Comparison of ENCODE assay signal across 23 cellular contexts in genomic region chr5:179307931-179308471, GRCh38. TPM values are rescaled to one million over a fixed set of nuclear protein-coding genes. Genes with fewer than 3 reads are reported as not detected.
DNase-seq lines count a peak whose midpoint lies in the region; ATAC-seq, FAIRE-seq and TF ChIP-seq lines count a peak whose summit lies in the region.
"Had no signal": no experiment of that assay in that cellular context is flagged by ENCODE, and none has a peak within 500 bp of the region (broad histone marks: within the 10 kb centered on the region; RNA-seq: fewer than 3 reads in every experiment).

No MANE protein-coding gene starts in this region.

- in situ Hi-C loops in HepG2 (cut with HindIII; ENCODE audit: extremely low pct_ligation_motif_present, low pct_unique_long_range_greater_than_20kb) = no loop called here

- H2AFZ ChIP-seq in HepG2 (ENCODE audit: low read length) = no peak overlapping the region

- H4K20me1 ChIP-seq in HepG2 (ENCODE audit: insufficient read depth, low read length) = no peaks in the 10 kb centered on the region

- WGBS in right lobe of liver (ENCODE audit: insufficient coverage, low coverage, low lambda C conversion rate, missing lambda C conversion rate) = 61% methylated on average over 14 of the region's 24 CpGs
- WGBS in HepG2 (ENCODE audit: low lambda C conversion rate) = 34% methylated on average over 18 of the region's 24 CpGs
- WGBS in gastroesophageal sphincter (ENCODE audit: low coverage in 1 of 2), 2 donors = 79 to 80% methylated on average over 10 to 12 of the region's 24 CpGs
- 36 to 45% (median 41%) methylated on average over 24 of the region's 24 CpGs for WGBS in psoas muscle, 3 donors

- DNase-seq in right lobe of liver (peak in 2 of 3 donors; percentile 17 to 35), HepG2 (ENCODE audit: low spot score) (no peak), psoas muscle (peak; percentile 13 to 47), islet precursor cell (no peak), NCI-H2227 (lab: John Stamatoyannopoulos, UW; ENCODE audit: unreplicated experiment) (no peak), type B pancreatic cell (ENCODE audit: extremely low spot score, unreplicated experiment) (no peak)
- DNase-seq: activated CD4-positive, alpha-beta T cell treated with anti-CD3 and anti-CD28 coated beads for 48 hours; activated CD8-positive, alpha-beta memory T cell treated with anti-CD3 and anti-CD28 coated beads for 24 hours; activated effector memory CD4-positive, alpha-beta T cell treated with anti-CD3 and anti-CD28 coated beads, Interleukin-2, amount 50 U/mL, for 16 hours; activated naive CD8-positive, alpha-beta T cell treated with anti-CD3 and anti-CD28 coated beads for 36 hours; KG1; MM.1S; NCI-H2107; stimulated activated naive CD8-positive, alpha-beta T cell treated with anti-CD3 and anti-CD28 coated beads, Interleukin-15, Interleukin-2, amounts not matched to agents 100 U/mL and 50 U/mL, for 24 hours; T-helper 2 cell had no signal

- H3K4me2 ChIP-seq in HepG2 (ENCODE audit: low read depth, low read length) = no peak overlapping the region

- no peak for TF ChIP-seq EP300 in HepG2 (IDR thresholded peaks at IDR 0.05; ENCODE audit: low read depth in 2 of 2, low read length in 2 of 2)
- no peak for TF ChIP-seq EP300 in HepG2 (CRISPR knock-in tag; IDR thresholded peaks at IDR 0.05; ENCODE audit: borderline replicate concordance)
- no peak for TF ChIP-seq EP300 in gastroesophageal sphincter (IDR thresholded peaks at IDR 0.05)

- POLR2A ChIA-PET in HepG2 (lab: Yijun Ruan, JAX) = no interaction called here

- H3K9me3 Mint-ChIP-seq in type B pancreatic cell = peaks cover 12% of the 10 kb centered on the region

- H3K36me3 Mint-ChIP-seq in type B pancreatic cell = no peaks in the 10 kb centered on the region
- H3K36me3 Mint-ChIP-seq: activated naive CD8-positive, alpha-beta T cell treated with anti-CD3 and anti-CD28 coated beads for 36 hours had no signal

- FAIRE-seq in HepG2 (lab: Jason Lieb, UNC) = no peak

- peaks cover 8% of the 10 kb centered on the region for H3K4me1 Mint-ChIP-seq in type B pancreatic cell (ENCODE audit: unreplicated experiment)
- H3K4me1 Mint-ChIP-seq: activated naive CD8-positive, alpha-beta T cell treated with anti-CD3 and anti-CD28 coated beads for 36 hours had no signal

- ATAC-seq in right lobe of liver = no peak
- no peak for ATAC-seq in HepG2
- ATAC-seq in gastroesophageal sphincter = peak; percentile 10
- ATAC-seq in psoas muscle = peak in 2 of 4 donors; percentile 35 to 50
- ATAC-seq: HCT116; stimulated activated naive CD8-positive, alpha-beta T cell treated with anti-CD3 and anti-CD28 coated beads, Interleukin-15, Interleukin-2, amounts not matched to agents 100 U/mL and 50 U/mL, for 24 hours had no signal

- H3K79me2 ChIP-seq in HepG2 (ENCODE audit: insufficient read depth, low read length) = no peaks in the 10 kb centered on the region

- H3K4me1 ChIP-seq in right lobe of liver = no peaks in the 10 kb centered on the region
- H3K4me1 ChIP-seq in HepG2 (ENCODE audit: insufficient read depth, low read length) = no peaks in the 10 kb centered on the region
- no peaks in the 10 kb centered on the region for H3K4me1 ChIP-seq in gastroesophageal sphincter
- no peaks in the 10 kb centered on the region for H3K4me1 ChIP-seq in psoas muscle
- H3K4me1 ChIP-seq: ascending aorta, Caco-2 had no signal

- H3K4me3 ChIP-seq in right lobe of liver (no peak overlapping the region), HepG2 (replicated peaks in 1 of 3; ENCODE audit: insufficient read depth in 1 of 3, low read depth in 2 of 3, low read length in 3 of 3) (no peak overlapping the region), gastroesophageal sphincter (no peak overlapping the region), psoas muscle (no peak overlapping the region)
- H3K4me3 ChIP-seq: ascending aorta, cardiac muscle cell had no signal

- no peak overlapping the region for H3K4me3 Mint-ChIP-seq in type B pancreatic cell
- H3K4me3 Mint-ChIP-seq: activated naive CD8-positive, alpha-beta T cell treated with anti-CD3 and anti-CD28 coated beads for 36 hours had no signal

- intact Hi-C loops in right lobe of liver (cut with DNase I) = no loop called here
- intact Hi-C loops in HepG2 (cut with micrococcal nuclease; ENCODE audit: unreplicated experiment) = no loop called here
- intact Hi-C loops in psoas muscle (cut with DNase I) = no loop called here

- no peak for TF ChIP-seq POLR2A in right lobe of liver (IDR thresholded peaks at IDR 0.05)
- no peak for TF ChIP-seq POLR2A in HepG2 (IDR thresholded peaks at IDR 0.05; ENCODE audit: insufficient read depth in 1 of 2, low read depth in 2 of 2, low read length in 2 of 2)
- no peak for TF ChIP-seq POLR2A in gastroesophageal sphincter (IDR thresholded peaks at IDR 0.05)

- BruUV-seq in HepG2 (replicated peaks; lab: Mats Ljungman, UMichigan) = no TSS peak

- H3K27ac ChIP-seq in right lobe of liver = no peak overlapping the region
- H3K27ac ChIP-seq in HepG2 (ENCODE audit: extremely low read length, insufficient read depth, low read length) = no peak overlapping the region
- H3K27ac ChIP-seq in gastroesophageal sphincter = no peak overlapping the region
- no peak overlapping the region for H3K27ac ChIP-seq in psoas muscle
- H3K27ac ChIP-seq: ascending aorta, cardiac muscle cell, VCaP had no signal

- H3K9me3 ChIP-seq in right lobe of liver = no peaks in the 10 kb centered on the region
- peaks cover 8% of the 10 kb centered on the region; the same call in 1 of the 2 replicates for H3K9me3 ChIP-seq in HepG2 (ENCODE audit: low read length)
- peaks cover 0 to 40% (median 0%) of the 10 kb centered on the region in 3 donors for H3K9me3 ChIP-seq in gastroesophageal sphincter
- H3K9me3 ChIP-seq in psoas muscle = peaks cover 10% of the 10 kb centered on the region

- CTCF ChIA-PET in HepG2 (lab: Yijun Ruan, JAX; ENCODE audit: low intra/inter-chr PET ratio, low total read pairs) = no interaction called here

- TF ChIP-seq CTCF in right lobe of liver (IDR thresholded peaks at IDR 0.05) (no peak), HepG2 (CRISPR knock-in tag; IDR thresholded peaks at IDR 0.05) (no peak), gastroesophageal sphincter (IDR thresholded peaks at IDR 0.05) (no peak), psoas muscle (IDR thresholded peaks at IDR 0.05) (no peak), type B pancreatic cell (conservative IDR thresholded peaks at IDR 0.05) (no peak)

- no peaks in the 10 kb centered on the region for H3K36me3 ChIP-seq in right lobe of liver
- no peaks in the 10 kb centered on the region for H3K36me3 ChIP-seq in HepG2 (replicated peaks in 1 of 2; ENCODE audit: control insufficient read depth in 1 of 2, insufficient read depth in 2 of 2, low read length in 2 of 2)
- no peaks in the 10 kb centered on the region for H3K36me3 ChIP-seq in gastroesophageal sphincter
- no peaks in the 10 kb centered on the region for H3K36me3 ChIP-seq in psoas muscle (ENCODE audit: insufficient read depth in 1 of 2, low read depth in 1 of 2)
- H3K36me3 ChIP-seq: ascending aorta, cardiac muscle cell had no signal

- no peak overlapping the region for H3K9ac ChIP-seq in HepG2 (ENCODE audit: insufficient read depth, low read depth, low read length)

- no peak for TF ChIP-seq RAD21 in HepG2 (CRISPR knock-in tag; IDR thresholded peaks at IDR 0.05)

- H3K27ac Mint-ChIP-seq in type B pancreatic cell = no peak overlapping the region
- H3K27ac Mint-ChIP-seq: activated naive CD8-positive, alpha-beta T cell treated with anti-CD3 and anti-CD28 coated beads for 36 hours had no signal

- H3K27me3 ChIP-seq in right lobe of liver (no peaks in the 10 kb centered on the region), HepG2 (ENCODE audit: control insufficient read depth in 1 of 2, insufficient read depth in 2 of 2, low read length in 2 of 2) (0 out of 5 replicates have a peak, but pooled peaks cover 1 to 4% of the 10 kb centered on the region in 2 experiments), gastroesophageal sphincter (no peaks in the 10 kb centered on the region), psoas muscle (ENCODE audit: insufficient read depth in 3 of 3, low read length in 2 of 3) (no peaks in the 10 kb centered on the region)
- H3K27me3 ChIP-seq: ascending aorta, cardiac muscle cell had no signal

- no peaks in the 10 kb centered on the region for H3K27me3 Mint-ChIP-seq in type B pancreatic cell
- H3K27me3 Mint-ChIP-seq: activated naive CD8-positive, alpha-beta T cell treated with anti-CD3 and anti-CD28 coated beads for 36 hours had no signal

TF ChIP-seq in HepG2, 621 proteins besides CTCF, POLR2A, EP300 and RAD21 (continues in another document):
- TF ChIP-seq ZSCAN29 (CRISPR knock-in tag; conservative IDR thresholded peaks at IDR 0.05) (no peak), ZNF121 (CRISPR knock-in tag; IDR thresholded peaks at IDR 0.05) (no peak)

RNA-seq across cellular contexts. Expression of gene ADAMTS2, which starts 37.3 kb away (rescaled TPM):
- total RNA-seq in right lobe of liver = 10 to 100 TPM in 5 of 6 experiments, 1 to 10 TPM in 1; 6.3 to 18.9 (median 13.5) TPM
- total RNA-seq in HepG2 (2016; rRNA removed; fragmentation: Illumina TruSeq; extraction: Trizol) = 0.18 and 0.24 TPM in 2 replicates
- 0.09 and 0.10 TPM in 2 replicates for total RNA-seq in HepG2 (2016; cell fraction: cytosol; rRNA removed; fragmentation: Illumina TruSeq; extraction: Trizol; ENCODE audit: low read depth)
- 0.15 and 0.17 TPM in 2 replicates for total RNA-seq in HepG2 (2016; cell fraction: insoluble cytoplasmic fraction; rRNA removed; fragmentation: Illumina TruSeq; extraction: Trizol)
- total RNA-seq in HepG2 (2016; cell fraction: membrane; rRNA removed; fragmentation: Illumina TruSeq; extraction: Trizol) = 0.25 and 0.38 TPM in 2 replicates
- total RNA-seq in HepG2 (2016; cell fraction: nucleus; rRNA removed; fragmentation: Illumina TruSeq; extraction: Trizol) = 0.25 and 0.59 TPM in 2 replicates
- 3.5 and 3.6 TPM in 2 replicates for polyA plus RNA-seq in HepG2 (2011; rRNA removed)
- 2.4 and 4.9 TPM in 2 replicates for polyA plus RNA-seq in HepG2 (2011; cell fraction: cytosol; rRNA removed)
- polyA plus RNA-seq in HepG2 (2011; cell fraction: nucleus; rRNA removed) = 5.3 and 5.6 TPM in 2 replicates
- 2.3 and 2.4 TPM in 2 replicates for polyA plus RNA-seq in HepG2 (2012)
- polyA plus RNA-seq in HepG2 (2016; cell fraction: cytosol; fragmentation: Illumina TruSeq; extraction: Trizol; ENCODE audit: low read depth) = 0.26 and 0.29 TPM in 2 replicates
- polyA plus RNA-seq in HepG2 (2016; cell fraction: insoluble cytoplasmic fraction; fragmentation: Illumina TruSeq; extraction: Trizol; ENCODE audit: low read depth) = 0.36 and 0.41 TPM in 2 replicates
- polyA plus RNA-seq in HepG2 (2016; cell fraction: membrane; fragmentation: Illumina TruSeq; extraction: Trizol; ENCODE audit: low read depth) = 0.58 and 0.62 TPM in 2 replicates
- 0.59 and 1.2 TPM in 2 replicates for polyA plus RNA-seq in HepG2 (2016; cell fraction: nucleus; fragmentation: Illumina TruSeq; extraction: Trizol; ENCODE audit: insufficient read depth, low read depth)
- polyA minus RNA-seq in HepG2 (2011; rRNA and poly(A)+ RNA removed; ENCODE audit: low replicate concordance) = 4.6 TPM in 1 of 2 replicates, not detected in the other
- 0.99 and 1.4 TPM in 2 replicates for polyA minus RNA-seq in HepG2 (2011; cell fraction: cytosol; rRNA and poly(A)+ RNA removed)
- 0.90 and 1.7 TPM in 2 replicates for polyA minus RNA-seq in HepG2 (2011; cell fraction: nucleus; rRNA and poly(A)+ RNA removed)
- 10 to 100 TPM; 14.8 to 24.8 (median 22.6) TPM for total RNA-seq in gastroesophageal sphincter
- total RNA-seq in psoas muscle = 1 to 10 TPM; 1.9 to 3.7 (median 2.5) TPM
- polyA plus RNA-seq in psoas muscle = 1 to 10 TPM in 1 of 3 donors, under 1 TPM in 2; 0.83 to 2.0 (median 0.97) TPM
- 7.7 and 9.2 TPM in 2 replicates for total RNA-seq in type B pancreatic cell (ENCODE audit: low replicate concordance)
- total RNA-seq: activated naive CD8-positive, alpha-beta T cell treated with anti-CD3 and anti-CD28 coated beads for 36 hours; dermis microvascular lymphatic vessel endothelial cell; NCI-H460 had no signal

Comparison
In these comparisons a context has a peak if more than half of its experiments do, and no peak if none do; other contexts are left out.
1. DNase-seq: peak in right lobe of liver (2 of 3) and psoas muscle (2 of 2); none in HepG2 (single experiment), islet precursor cell (single experiment), NCI-H2227 (single experiment) and type B pancreatic cell (single experiment).